ENCODE assay signal across 17 cellular contexts in the genomic region with DNA sequence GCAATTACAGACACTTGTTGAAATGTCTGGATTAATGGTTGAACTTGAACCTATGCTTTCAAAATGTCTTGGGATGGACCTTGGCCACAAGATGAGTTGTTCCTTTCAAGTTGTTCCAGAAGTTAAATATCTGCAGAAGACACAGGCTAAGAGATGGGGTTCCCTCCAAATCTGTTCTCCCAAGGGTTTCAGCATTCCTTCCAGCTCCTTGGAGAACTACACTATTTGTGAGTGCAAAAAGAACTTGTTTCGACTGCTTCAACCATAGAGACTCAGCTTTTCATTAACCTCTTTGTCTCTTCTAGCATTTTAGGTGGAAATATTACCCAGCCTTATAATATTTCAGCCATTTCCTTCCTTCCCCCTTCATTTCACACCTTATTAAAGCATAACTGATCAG.
"Had no signal": no experiment of that assay in that cellular context is flagged by ENCODE, and none has a peak within 500 bp of the region (broad histone marks: within the 10 kb centered on the region; RNA-seq: fewer than 3 reads in every experiment).

No MANE protein-coding gene starts in this region.

- H3K9ac ChIP-seq: neural progenitor cell had no signal

- ATAC-seq: activated CD8-positive, alpha-beta T cell treated with anti-CD3 and anti-CD28 coated beads for 36 hours; activated naive CD8-positive, alpha-beta T cell treated with anti-CD3 and anti-CD28 coated beads, Interleukin-2, amount 50 U/mL, for 24 hours; left ventricle myocardium superior; mucosa of descending colon; right lobe of liver; stimulated activated memory B cell treated with anti-CD40 and anti-IgM and Interleukin-4, amounts not matched to agents 10 μg/mL and 1 μg/mL and 100 μg/mL, for 72 hours had no signal

- H2AFZ ChIP-seq: neural progenitor cell had no signal

- DNase-seq: activated CD4-positive, alpha-beta T cell treated with anti-CD3 and anti-CD28 coated beads, Interleukin-2, amount 10 ng/mL, durations not matched to agents 24 days and 14 days; activated CD4-positive, CD25-positive, alpha-beta regulatory T cell; activated CD8-positive, alpha-beta T cell treated with anti-CD3 and anti-CD28 coated beads for 36 hours; activated naive CD4-positive, alpha-beta T cell treated with anti-CD3 and anti-CD28 coated beads for 36 hours; activated naive CD8-positive, alpha-beta T cell treated with anti-CD3 and anti-CD28 coated beads, Interleukin-2, amount 50 U/mL, for 24 hours; activated T-cell treated with anti-CD3 and anti-CD28 coated beads, Interleukin-2, amount 50 U/mL, for 1 hour; effector memory CD4-positive, alpha-beta T cell; left ventricle myocardium superior; mucosa of descending colon; naive B cell; ovary; right lobe of liver; stimulated activated CD4-positive, alpha-beta T cell treated with anti-CD3 and anti-CD28 coated beads, Interleukin-4, amount 100 ng/mL, for 4 hours; T1000 had no signal

- H3K4me1 ChIP-seq: breast epithelium, neural progenitor cell, right lobe of liver had no signal

- H3K9me3 ChIP-seq: breast epithelium, mucosa of descending colon, ovary, right lobe of liver had no signal

- H3K27ac ChIP-seq: breast epithelium, neural progenitor cell, ovary, right lobe of liver had no signal

- H3K36me3 ChIP-seq: breast epithelium, neural progenitor cell, ovary, right lobe of liver had no signal

- H3K4me2 ChIP-seq: neural progenitor cell had no signal

- H3K4me3 ChIP-seq: breast epithelium, mucosa of descending colon, neural progenitor cell, ovary, right lobe of liver had no signal

- H3K27me3 ChIP-seq: breast epithelium, ovary, right lobe of liver had no signal
